ENCODE assay signal across 14 cellular contexts in genomic region chr13:46377554-46377953, GRCh38. TPM values are rescaled to one million over a fixed set of nuclear protein-coding genes. Genes with fewer than 3 reads are reported as not detected.
A peak's percentile ranks its signal among the peaks of the same experiment; 100 is the strongest.
DNase-seq lines count a peak whose midpoint lies in the region; ATAC-seq and TF ChIP-seq lines count a peak whose summit lies in the region.
"Had no signal": no experiment of that assay in that cellular context is flagged by ENCODE, and none has a peak within 500 bp of the region (broad histone marks: within the 10 kb centered on the region; RNA-seq: fewer than 3 reads in every experiment).

No MANE protein-coding gene starts in this region.

- peak overlapping the region; percentile 87 for H3K27ac ChIP-seq in SU-DHL-6 (ENCODE audit: low read depth, low read length)

- H3K36me3 ChIP-seq in SU-DHL-6 (ENCODE audit: low read length) = no peaks in the 10 kb centered on the region

- no peak overlapping the region for H2AFZ ChIP-seq in SU-DHL-6 (ENCODE audit: low read depth, low read length, severe bottlenecking)

- no peaks in the 10 kb centered on the region for H3K27me3 ChIP-seq in SU-DHL-6 (ENCODE audit: low read length)

- H3K36me3 Mint-ChIP-seq in activated naive CD4-positive, alpha-beta T cell treated with anti-CD3 and anti-CD28 coated beads, Interleukin-2, amount 50 U/mL, for 72 hours = no peaks in the 10 kb centered on the region
- H3K36me3 Mint-ChIP-seq in activated CD8-positive, alpha-beta T cell treated with anti-CD3 and anti-CD28 coated beads for 36 hours (ENCODE audit: low read depth) = no peaks in the 10 kb centered on the region
- H3K36me3 Mint-ChIP-seq: type B pancreatic cell had no signal

- no peak for DNase-seq in C1 segment of cervical spinal cord (lab: John Stamatoyannopoulos, UW)
- no peak for DNase-seq in activated effector memory CD4-positive, alpha-beta T cell treated with Interleukin-2 at 50 U/mL for 16 hours
- no peak for DNase-seq in activated naive CD4-positive, alpha-beta T cell treated with anti-CD3 and anti-CD28 coated beads, Interleukin-2, amount 50 U/mL, for 72 hours (ENCODE audit: low spot score in 2 of 2)
- no peak for DNase-seq in activated CD8-positive, alpha-beta T cell treated with anti-CD3 and anti-CD28 coated beads for 36 hours
- DNase-seq: activated CD8-positive, alpha-beta memory T cell treated with anti-CD3 and anti-CD28 coated beads, Interleukin-2, amount 50 U/mL, for 4 hours; effector CD8-positive, alpha-beta T cell; left cardiac atrium; NCI-H2171 had no signal

- peak overlapping the region; percentile 94 for H3K4me2 ChIP-seq in SU-DHL-6 (ENCODE audit: low read depth, low read length, poor library complexity, severe bottlenecking)

- H3K9ac ChIP-seq in SU-DHL-6 (ENCODE audit: low read length) = peak overlapping the region; percentile 32

- H3K4me1 Mint-ChIP-seq in activated CD8-positive, alpha-beta T cell treated with anti-CD3 and anti-CD28 coated beads for 36 hours (ENCODE audit: low read depth) = peaks cover 3% of the 10 kb centered on the region

- ATAC-seq in GM19468 (IDR thresholded peaks at IDR 0.05; ENCODE audit: extremely low read depth, unreplicated experiment) (peak; percentile 15), HG03066 (IDR thresholded peaks at IDR 0.05; ENCODE audit: low read depth, unreplicated experiment) (peak; percentile 40)
- ATAC-seq in activated naive CD4-positive, alpha-beta T cell treated with anti-CD3 and anti-CD28 coated beads, Interleukin-2, amount 50 U/mL, for 72 hours = no peak
- no peak for ATAC-seq in activated CD8-positive, alpha-beta T cell treated with anti-CD3 and anti-CD28 coated beads for 36 hours
- ATAC-seq: left cardiac atrium had no signal

- peaks cover 2% of the 10 kb centered on the region for H3K27me3 Mint-ChIP-seq in activated CD8-positive, alpha-beta T cell treated with anti-CD3 and anti-CD28 coated beads for 36 hours
- H3K27me3 Mint-ChIP-seq: type B pancreatic cell had no signal

- CTCF ChIA-PET in activated CD8-positive, alpha-beta T cell treated with anti-CD3 and anti-CD28 coated beads for 36 hours (lab: Charles Lee) = no interaction called here

- POLR2A ChIA-PET in activated CD8-positive, alpha-beta T cell treated with anti-CD3 and anti-CD28 coated beads for 36 hours (lab: Charles Lee) = no interaction called here

- peak overlapping the region; percentile 50; the same call in 1 of the 2 replicates for H3K4me3 ChIP-seq in GM08714 (ENCODE audit: low read length)
- peak overlapping the region; percentile 37 for H3K4me3 ChIP-seq in SU-DHL-6 (ENCODE audit: insufficient read depth, low read length, poor library complexity, severe bottlenecking)

- H3K9me3 Mint-ChIP-seq in activated naive CD4-positive, alpha-beta T cell treated with anti-CD3 and anti-CD28 coated beads, Interleukin-2, amount 50 U/mL, for 72 hours = no peaks in the 10 kb centered on the region
- H3K9me3 Mint-ChIP-seq in activated CD8-positive, alpha-beta T cell treated with anti-CD3 and anti-CD28 coated beads for 36 hours = no peaks in the 10 kb centered on the region
- H3K9me3 Mint-ChIP-seq: neural crest cell, type B pancreatic cell had no signal

- H3K9me3 ChIP-seq in SU-DHL-6 (ENCODE audit: insufficient read depth, low read length) = no peaks in the 10 kb centered on the region

- intact Hi-C loops in activated CD8-positive, alpha-beta T cell treated with anti-CD3 and anti-CD28 coated beads for 36 hours (cut with micrococcal nuclease) = no loop called here

- peaks cover 84% of the 10 kb centered on the region for H3K79me2 ChIP-seq in SU-DHL-6 (ENCODE audit: insufficient read depth, low read length)

- no peak for TF ChIP-seq CTCF in SU-DHL-6 (IDR thresholded peaks at IDR 0.05; ENCODE audit: insufficient read depth, low read length, poor library complexity, severe bottlenecking)
- no peak for TF ChIP-seq CTCF in activated CD8-positive, alpha-beta T cell treated with anti-CD3 and anti-CD28 coated beads for 36 hours (IDR thresholded peaks at IDR 0.05)

- H3F3A ChIP-seq in SU-DHL-6 (ENCODE audit: insufficient read depth) = peaks cover 60% of the 10 kb centered on the region

- no peaks in the 10 kb centered on the region for H3K9me2 ChIP-seq in SU-DHL-6 (replicated peaks; ENCODE audit: insufficient read depth, low read length)

- no peak overlapping the region for H3K4me3 Mint-ChIP-seq in activated CD8-positive, alpha-beta T cell treated with anti-CD3 and anti-CD28 coated beads for 36 hours
- H3K4me3 Mint-ChIP-seq: neural crest cell, type B pancreatic cell had no signal

- no peak overlapping the region for H3K27ac Mint-ChIP-seq in activated naive CD4-positive, alpha-beta T cell treated with anti-CD3 and anti-CD28 coated beads, Interleukin-2, amount 50 U/mL, for 72 hours
- no peak overlapping the region for H3K27ac Mint-ChIP-seq in activated CD8-positive, alpha-beta T cell treated with anti-CD3 and anti-CD28 coated beads for 36 hours
- H3K27ac Mint-ChIP-seq: type B pancreatic cell had no signal

- no peaks in the 10 kb centered on the region for H4K20me1 ChIP-seq in SU-DHL-6 (ENCODE audit: low read depth, low read length)

RNA-seq across cellular contexts. Expression of gene RUBCNL, which starts 9.5 kb away (rescaled TPM):
- total RNA-seq in activated naive CD4-positive, alpha-beta T cell treated with anti-CD3 and anti-CD28 coated beads, Interleukin-2, amount 50 U/mL, for 72 hours = 1 to 10 TPM; 1.2 to 3.9 TPM
- total RNA-seq in activated CD8-positive, alpha-beta T cell treated with anti-CD3 and anti-CD28 coated beads for 36 hours = under 1 TPM; 0.36 to 0.74 TPM

Comparison
In these comparisons a context has a peak if more than half of its experiments do, and no peak if none do; other contexts are left out.
1. ATAC-seq: peak in GM19468 (single experiment) and HG03066 (single experiment); none in activated naive CD4-positive, alpha-beta T cell treated with anti-CD3 and anti-CD28 coated beads, Interleukin-2, amount 50 U/mL, for 72 hours (0 of 2) and activated CD8-positive, alpha-beta T cell treated with anti-CD3 and anti-CD28 coated beads for 36 hours (single experiment).